In genomic region chr20:35276408-35276807, GRCh38 we compare ENCODE assay signal across 1 cellular context.
TF ChIP-seq lines count a peak whose summit lies in the region.

No MANE protein-coding gene starts in this region.

TF ChIP-seq in K562, 482 proteins besides CTCF, POLR2A, EP300 and RAD21:
- TF ChIP-seq MAX (CRISPR knock-in tag; IDR thresholded peaks at IDR 0.05) (no peak), ZBTB40 (IDR thresholded peaks at IDR 0.05) (no peak), ZBTB40 (CRISPR knock-in tag; IDR thresholded peaks at IDR 0.05) (no peak), NFE2 (IDR thresholded peaks at IDR 0.05; ENCODE audit: low read depth) (no peak), CHAMP1 (IDR thresholded peaks at IDR 0.05) (no peak), MAZ (CRISPR knock-in tag; conservative IDR thresholded peaks at IDR 0.05 in 1 of 2, IDR thresholded peaks at IDR 0.05 in 1 of 2) (no peak), ZNF384 (IDR thresholded peaks at IDR 0.05; ENCODE audit: low read depth, low read length) (no peak), PURB (CRISPR knock-in tag; IDR thresholded peaks at IDR 0.05; ENCODE audit: low read depth) (no peak), TEAD1 (CRISPR knock-in tag; IDR thresholded peaks at IDR 0.05) (no peak), ARID3A (IDR thresholded peaks at IDR 0.05; ENCODE audit: borderline replicate concordance, low read depth, low read length) (no peak), TFAP4 (CRISPR knock-in tag; IDR thresholded peaks at IDR 0.05; ENCODE audit: borderline replicate concordance) (peak; percentile 25; the same call in 1 of the 2 replicates), SMC3 (conservative IDR thresholded peaks at IDR 0.05; ENCODE audit: insufficient read depth, low read depth, low read length) (no peak), SRSF1 (IDR thresholded peaks at IDR 0.05; ENCODE audit: low read depth, low read length) (no peak), KAT2B (IDR thresholded peaks at IDR 0.05; ENCODE audit: low read depth, low read length) (no peak), KAT7 (CRISPR knock-in tag; IDR thresholded peaks at IDR 0.05; ENCODE audit: borderline replicate concordance) (0 out of 2 replicates have a peak, but pooled peaks have one; percentile 22), RNF219 (CRISPR knock-in tag; IDR thresholded peaks at IDR 0.05) (no peak), ZNF232 (CRISPR knock-in tag; IDR thresholded peaks at IDR 0.05) (no peak)
TF ChIP-seq in K562: peak in this region for 2.
